8 cellular contexts compared by ENCODE assay signal in the genomic region with DNA sequence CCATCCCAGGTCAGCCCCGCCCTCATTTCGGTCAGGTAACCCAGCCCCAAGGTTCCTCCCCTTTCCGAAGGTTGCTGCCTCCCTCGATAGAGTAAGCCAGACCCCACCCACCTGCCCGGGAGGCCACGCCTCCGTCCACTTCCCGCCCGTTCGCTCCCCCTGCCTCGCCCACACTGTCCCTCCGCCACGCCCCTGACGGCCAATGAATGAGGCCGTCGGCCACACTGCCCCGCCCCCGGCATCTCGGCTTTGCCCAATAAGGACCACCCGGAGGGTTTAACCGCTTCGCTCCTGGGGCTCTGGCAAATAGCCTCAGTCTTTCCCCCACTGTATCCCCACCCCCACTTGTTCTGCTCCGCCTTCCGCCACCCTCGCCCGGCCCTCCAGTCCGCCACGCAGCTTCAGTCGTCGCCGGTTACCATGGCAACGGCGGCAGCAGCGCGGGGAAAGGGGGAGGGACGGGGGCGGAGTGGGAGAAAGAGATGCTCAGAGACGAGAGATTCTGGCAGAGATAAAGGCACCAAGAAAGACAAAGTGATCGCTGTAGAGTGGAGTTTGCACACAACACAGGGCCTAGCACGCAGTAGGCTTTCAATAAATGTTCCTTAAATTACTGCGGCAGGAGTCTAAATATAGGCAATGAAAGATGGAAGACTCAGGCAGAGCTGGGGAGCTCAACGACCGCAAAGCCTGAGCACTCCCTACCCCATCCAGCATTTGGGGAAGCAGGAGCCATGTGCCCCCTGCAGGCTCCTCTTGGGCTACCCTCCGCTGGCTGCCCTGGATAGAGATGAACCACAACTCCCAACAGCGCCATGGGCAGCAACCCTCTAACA. TPM values are rescaled to one million over a fixed set of nuclear protein-coding genes. Genes with fewer than 3 reads are reported as not detected.
DNase-seq lines count a peak whose midpoint lies in the region; ATAC-seq and TF ChIP-seq lines count a peak whose summit lies in the region.

No MANE protein-coding gene starts in this region.

- ATAC-seq in GM19023 (IDR thresholded peaks at IDR 0.05; ENCODE audit: unreplicated experiment) (peak; percentile 69), HG03280 (IDR thresholded peaks at IDR 0.05; ENCODE audit: unreplicated experiment) (peak; percentile 85), activated B cell treated with CpG ODN at 0.5 μM for 24 hours (ENCODE audit: low read depth) (peak; percentile 86)

- peak overlapping the region; percentile 88 for H3K4me3 Mint-ChIP-seq in activated B cell treated with CpG ODN at 0.5 μM for 24 hours

- peak overlapping the region; percentile 94 for H3K27ac Mint-ChIP-seq in activated B cell treated with CpG ODN at 0.5 μM for 24 hours

- no peaks in the 10 kb centered on the region for H3K9me3 Mint-ChIP-seq in activated B cell treated with CpG ODN at 0.5 μM for 24 hours

- H3K36me3 Mint-ChIP-seq in activated B cell treated with CpG ODN at 0.5 μM for 24 hours (ENCODE audit: low read depth) = no peaks in the 10 kb centered on the region

- peak overlapping the region; percentile 96 for H3K27ac ChIP-seq in caudate nucleus (ENCODE audit: low read depth, low read length)

- peaks cover 53% of the 10 kb centered on the region for H3K4me1 Mint-ChIP-seq in activated B cell treated with CpG ODN at 0.5 μM for 24 hours

- CTCF ChIA-PET in activated B cell treated with CpG ODN at 0.5 μM for 24 hours (lab: Charles Lee) = interaction anchor here (0.7 kb wide), 1 partner anchor 45 kb away, joined by 3 read pairs; no protein-coding TSS in a partner anchor

- H3K27me3 Mint-ChIP-seq in activated B cell treated with CpG ODN at 0.5 μM for 24 hours = no peaks in the 10 kb centered on the region

- intact Hi-C loops in activated B cell treated with CpG ODN at 0.5 μM for 24 hours (cut with micrococcal nuclease) = loop anchor here (1.0 to 5.0 kb wide), 8 partner anchors 9 to 223 kb away; a partner anchor contains a TSS

- POLR2A ChIA-PET in activated B cell treated with CpG ODN at 0.5 μM for 24 hours (lab: Charles Lee) = interaction anchor here (0.6 to 2.7 kb wide), 11 partner anchors 9 to 1729 kb away, joined by 3 to 21 read pairs (median 4); a partner anchor contains a TSS

- no peak for TF ChIP-seq CTCF in activated B cell treated with CpG ODN at 0.5 μM for 24 hours (IDR thresholded peaks at IDR 0.05)

- DNase-seq in AG08396 (ENCODE audit: low spot score) (peak; percentile 95), NCI-H345 (lab: John Stamatoyannopoulos, UW) (peak; percentile 98), activated B cell treated with CpG ODN at 0.5 μM for 24 hours (peak; percentile 98), caudate nucleus (lab: John Stamatoyannopoulos, UW) (peak; percentile 57 to 99 (median 93)), iris pigment epithelial cell (ENCODE audit: low read depth) (peak; percentile 97)
- peak; percentile 99 to 100 for DNase-seq in stimulated activated CD4-positive, alpha-beta T cell treated with anti-CD3 and anti-CD28 coated beads, Interleukin-12 subunit alpha, Interleukin-12 subunit beta, amount 100 ng/mL, for 24 hours (ENCODE audit: low read depth in 2 of 2)

RNA-seq across cellular contexts. Expression of a gene that starts 5.1 kb away (rescaled TPM):
- total RNA-seq in activated B cell treated with CpG ODN at 0.5 μM for 24 hours = 3.9 and 5.0 TPM in 2 replicates

RNA-seq across cellular contexts. Expression of a gene that starts 5.2 kb away (rescaled TPM):
- total RNA-seq in activated B cell treated with CpG ODN at 0.5 μM for 24 hours = 438 and 469 TPM in 2 replicates

RNA-seq across cellular contexts. Expression of a gene that starts 19.8 kb away (rescaled TPM):
- 56.1 and 64.6 TPM in 2 replicates for total RNA-seq in activated B cell treated with CpG ODN at 0.5 μM for 24 hours

RNA-seq across cellular contexts. Expression of a gene that starts 24.7 kb away (rescaled TPM):
- 45.5 and 46.6 TPM in 2 replicates for total RNA-seq in activated B cell treated with CpG ODN at 0.5 μM for 24 hours

RNA-seq across cellular contexts. Expression of a gene that starts 27.7 kb away (rescaled TPM):
- 291 and 325 TPM in 2 replicates for total RNA-seq in activated B cell treated with CpG ODN at 0.5 μM for 24 hours

Comparison
In these comparisons a context has a peak if more than half of its experiments do, and no peak if none do; other contexts are left out.
1. Peak in every context shown above with its lines: DNase-seq, ATAC-seq and H3K27ac ChIP-seq.